In the genomic region with DNA sequence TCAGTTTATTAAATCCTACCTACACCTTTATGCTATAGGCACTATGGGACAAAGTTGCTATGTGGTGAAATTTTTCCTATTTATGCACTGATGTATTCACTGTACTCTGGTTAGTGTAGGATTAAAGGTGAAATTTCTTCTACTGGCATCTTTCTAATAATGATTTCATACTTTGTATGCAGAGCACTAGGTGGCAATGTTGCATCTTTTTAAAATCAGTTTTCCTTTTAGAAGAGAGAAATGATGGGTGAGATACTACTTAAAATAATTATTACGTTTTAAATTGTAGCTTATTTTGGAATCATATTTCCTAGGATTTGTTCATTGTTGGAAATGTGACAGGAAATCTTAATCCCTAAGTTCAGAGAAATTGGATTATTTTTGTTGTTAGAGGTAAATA, we compare ENCODE assay signal across 9 cellular contexts.
DNase-seq lines count a peak whose midpoint lies in the region; ATAC-seq and TF ChIP-seq lines count a peak whose summit lies in the region.
"Had no signal": no experiment of that assay in that cellular context is flagged by ENCODE, and none has a peak within 500 bp of the region (broad histone marks: within the 10 kb centered on the region; RNA-seq: fewer than 3 reads in every experiment).

No MANE protein-coding gene starts in this region.

- H3K9me3 Mint-ChIP-seq in stimulated activated naive CD8-positive, alpha-beta T cell treated with anti-CD3 and anti-CD28 coated beads, Interleukin-15, amount 100 ng/mL, for 72 hours, result no peaks in the 10 kb centered on the region
- H3K9me3 Mint-ChIP-seq: IgD-negative memory B cell had no signal

- 0% methylated on average over 1 of the region's 1 CpG for WGBS in prostate gland

- H3K27me3 Mint-ChIP-seq in stimulated activated naive CD8-positive, alpha-beta T cell treated with anti-CD3 and anti-CD28 coated beads, Interleukin-15, amount 100 ng/mL, for 72 hours, result peaks cover 6% of the 10 kb centered on the region
- H3K27me3 Mint-ChIP-seq: IgD-negative memory B cell had no signal

- peak; percentile 75 for DNase-seq in NCI-H2171 treated with DMSO at 0.1 percent for 48 hours (lab: John Stamatoyannopoulos, UW)
- DNase-seq in dorsolateral prefrontal cortex, result no peak
- DNase-seq in prostate gland (ENCODE audit: low spot score), result no peak
- DNase-seq in stimulated activated naive CD8-positive, alpha-beta T cell treated with anti-CD3 and anti-CD28 coated beads, Interleukin-15, amount 100 ng/mL, for 72 hours, result no peak
- DNase-seq in HEK293T (ENCODE audit: extremely low spot score), result no peak
- no peak for DNase-seq in T-helper 2 cell

- TF ChIP-seq CTCF in GM12873 (IDR thresholded peaks at IDR 0.05; ENCODE audit: insufficient read depth, low read depth, low read length, missing control alignments), result peak; percentile 15
- TF ChIP-seq CTCF in dorsolateral prefrontal cortex (IDR thresholded peaks at IDR 0.05 in 54 of 56, conservative IDR thresholded peaks at IDR 0.05 in 2 of 56; ENCODE audit: low read depth in 1 of 56, partially characterized antibody in 56 of 56), result peak in 53 of 56 donors; percentile 29 to 73 (median 51)
- peak in 3 of 4 experiments; percentile 44 to 48 (median 46) for TF ChIP-seq CTCF in prostate gland (IDR thresholded peaks at IDR 0.05)

- H3K4me3 ChIP-seq in dorsolateral prefrontal cortex (no peak overlapping the region), prostate gland (no peak overlapping the region)

- no peak for TF ChIP-seq POLR2A in prostate gland (IDR thresholded peaks at IDR 0.05)

- intact Hi-C loops in dorsolateral prefrontal cortex (cut with DNase I) (no loop called here), prostate gland (cut with DNase I) (loop anchor here (5.0 kb wide), 1 partner anchor 1294 kb away; no protein-coding TSS in a partner anchor)

- POLR2A ChIA-PET in HEK293T (lab: Yijun Ruan, JAX), result no interaction called here

- no peak overlapping the region for H3K27ac Mint-ChIP-seq in stimulated activated naive CD8-positive, alpha-beta T cell treated with anti-CD3 and anti-CD28 coated beads, Interleukin-15, amount 100 ng/mL, for 72 hours
- H3K27ac Mint-ChIP-seq: IgD-negative memory B cell had no signal

- no peaks in the 10 kb centered on the region for H3K4me1 Mint-ChIP-seq in stimulated activated naive CD8-positive, alpha-beta T cell treated with anti-CD3 and anti-CD28 coated beads, Interleukin-15, amount 100 ng/mL, for 72 hours
- H3K4me1 Mint-ChIP-seq: IgD-negative memory B cell had no signal

- no peaks in the 10 kb centered on the region for H3K4me1 ChIP-seq in prostate gland (replicated peaks)

- H3K27me3 ChIP-seq in dorsolateral prefrontal cortex (peaks cover 0 to 4% (median 0%) of the 10 kb centered on the region in 45 donors), prostate gland (replicated peaks; ENCODE audit: insufficient read depth) (no peaks in the 10 kb centered on the region)

- no peaks in the 10 kb centered on the region for H3K9me3 ChIP-seq in prostate gland

- ATAC-seq in stimulated activated naive CD8-positive, alpha-beta T cell treated with anti-CD3 and anti-CD28 coated beads, Interleukin-15, amount 100 ng/mL, for 72 hours, result no peak
- no peak for ATAC-seq in HG02763 (IDR thresholded peaks at IDR 0.05; ENCODE audit: unreplicated experiment)

- no peaks in the 10 kb centered on the region for H3K36me3 ChIP-seq in prostate gland

- H3K4me3 Mint-ChIP-seq in stimulated activated naive CD8-positive, alpha-beta T cell treated with anti-CD3 and anti-CD28 coated beads, Interleukin-15, amount 100 ng/mL, for 72 hours, result no peak overlapping the region
- H3K4me3 Mint-ChIP-seq: IgD-negative memory B cell had no signal

- CTCF ChIA-PET in HEK293T (lab: Yijun Ruan, JAX), result no interaction called here

- H3K27ac ChIP-seq in dorsolateral prefrontal cortex, result no peak overlapping the region
- H3K27ac ChIP-seq in prostate gland, result no peak overlapping the region

TF ChIP-seq in HEK293T, 16 proteins besides CTCF, POLR2A, EP300 and RAD21:
- no peak for TF ChIP-seq TARDBP (IDR thresholded peaks at IDR 0.05)
- no peak for TF ChIP-seq NFRKB (IDR thresholded peaks at IDR 0.05)
- no peak for TF ChIP-seq FOXM1 (IDR thresholded peaks at IDR 0.05; ENCODE audit: borderline replicate concordance)
- no peak for TF ChIP-seq CTBP1 (IDR thresholded peaks at IDR 0.05; ENCODE audit: borderline replicate concordance)
